ENCODE assay signal across 21 cellular contexts in the genomic region with DNA sequence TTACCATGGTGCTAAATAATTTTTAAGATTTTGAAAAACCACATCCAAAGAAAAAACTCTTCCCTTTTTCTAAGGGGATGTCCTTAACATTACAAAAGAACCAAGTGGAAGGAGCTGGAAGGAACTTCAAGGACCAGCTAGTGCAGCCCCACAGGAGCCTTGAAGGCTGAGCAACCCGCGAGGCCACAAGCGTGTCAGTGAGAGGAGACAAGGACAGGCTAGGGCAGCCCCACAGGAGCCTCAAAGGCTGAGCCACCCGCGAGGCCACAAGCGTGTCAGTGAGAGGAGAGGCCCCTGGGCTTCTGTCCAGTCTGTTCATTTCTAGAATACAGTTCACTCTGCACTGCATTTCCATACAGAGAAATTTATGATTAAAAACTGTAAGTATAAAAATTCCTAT.
"Had no signal": no experiment of that assay in that cellular context is flagged by ENCODE, and none has a peak within 500 bp of the region (broad histone marks: within the 10 kb centered on the region; RNA-seq: fewer than 3 reads in every experiment).

No MANE protein-coding gene starts in this region.

- H3K9me3 ChIP-seq: colonic mucosa, esophagus muscularis mucosa, mucosa of descending colon, right lobe of liver, stomach, tibial artery had no signal

- H3K36me3 ChIP-seq: colonic mucosa, right lobe of liver, tibial artery had no signal

- DNase-seq: colonic mucosa; effector memory CD4-positive, alpha-beta T cell; foreskin melanocyte; immature natural killer cell; islet precursor cell; kidney glomerular epithelial cell; left colon; mucosa of descending colon; naive B cell; right lobe of liver; stimulated activated CD4-positive, alpha-beta T cell treated with anti-CD3 and anti-CD28 coated beads, Interleukin-2, amount 100 ng/mL, for 24 hours; stimulated activated CD4-positive, alpha-beta T cell treated with anti-CD3 and anti-CD28 coated beads, Interleukin-4, amount 100 ng/mL, for 24 hours; stimulated activated naive CD4-positive, alpha-beta T cell treated with Interleukin-2 at 50 U/mL for 16 hours; stomach; tibial artery had no signal

- H2AFZ ChIP-seq: parathyroid adenoma had no signal

- H3K4me3 ChIP-seq: colonic mucosa, esophagus muscularis mucosa, lung, mucosa of descending colon, right lobe of liver, stomach, tibial artery had no signal

- ATAC-seq: natural killer cell treated with Interleukin-12 subunit alpha and Interleukin-12 subunit beta and Interleukin-15 and Interleukin-18, amount 100 ng/mL, for 72 hours; stimulated activated effector memory CD8-positive, alpha-beta T cell treated with anti-CD3 and anti-CD28 coated beads, Interleukin-12 subunit alpha, Interleukin-12 subunit beta, amount 100 ng/mL, for 72 hours had no signal

- H3K27me3 ChIP-seq: colonic mucosa, esophagus muscularis mucosa, right lobe of liver, stomach, tibial artery had no signal

- FAIRE-seq: endothelial cell of umbilical vein had no signal

- H3K9ac ChIP-seq: parathyroid adenoma had no signal

- H3K4me1 ChIP-seq: colonic mucosa, right lobe of liver, stomach, tibial artery had no signal

- H3K79me2 ChIP-seq: parathyroid adenoma had no signal

- H3K27ac ChIP-seq: colonic mucosa, esophagus muscularis mucosa, parathyroid adenoma, right lobe of liver, stomach, tibial artery had no signal
